8 cellular contexts compared by ENCODE assay signal in the genomic region with DNA sequence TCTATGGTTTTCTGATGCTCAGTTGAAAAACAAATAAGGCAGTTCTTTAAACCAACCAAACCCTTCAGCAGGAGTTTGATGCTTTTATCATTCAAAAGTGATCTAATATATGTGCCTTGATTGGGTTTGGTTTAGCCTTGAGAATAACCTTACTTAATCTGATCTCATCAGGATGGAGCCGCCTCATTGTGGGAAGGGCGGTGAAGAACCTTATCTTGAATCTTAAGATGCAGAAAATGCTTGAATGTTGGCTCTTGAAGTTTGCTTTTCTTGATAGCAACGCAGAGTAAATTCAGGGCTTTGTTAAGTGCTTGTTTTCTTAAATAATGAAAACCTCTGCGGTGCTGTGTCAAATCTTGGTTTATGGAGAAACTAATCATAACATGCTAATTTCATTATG.
A peak's percentile ranks its signal among the peaks of the same experiment; 100 is the strongest.
DNase-seq lines count a peak whose midpoint lies in the region; ATAC-seq, FAIRE-seq and TF ChIP-seq lines count a peak whose summit lies in the region.

No MANE protein-coding gene starts in this region.

- CTCF ChIA-PET in A549 (lab: Yijun Ruan, JAX): interaction anchor here (1.2 to 3.1 kb wide), 5 partner anchors 11 to 194 kb away, joined by 4 to 25 read pairs (median 8); no protein-coding TSS in a partner anchor

- H3K4me2 ChIP-seq in A549: peak overlapping the region; percentile 84

- no peaks in the 10 kb centered on the region for H3K27me3 ChIP-seq in HL-60 (ENCODE audit: insufficient read depth, poor library complexity, severe bottlenecking)
- H3K27me3 ChIP-seq in adipocyte (replicated peaks; ENCODE audit: control insufficient read depth, insufficient read depth, low read length): no peaks in the 10 kb centered on the region
- no peaks in the 10 kb centered on the region for H3K27me3 ChIP-seq in layer of hippocampus (ENCODE audit: control insufficient read depth, insufficient read depth, low read length)

- H3K9ac ChIP-seq in adipocyte (ENCODE audit: low read length): peak overlapping the region; percentile 100

- peak overlapping the region; percentile 65 for H3K4me3 ChIP-seq in A549
- H3K4me3 ChIP-seq in HL-60 (replicated peaks; ENCODE audit: insufficient read depth, low read length): peak overlapping the region; percentile 78; the same call in 1 of the 2 replicates
- peak overlapping the region; percentile 94 for H3K4me3 ChIP-seq in adipocyte (ENCODE audit: low read length)

- no peak for TF ChIP-seq POLR2A in A549 (IDR thresholded peaks at IDR 0.05; ENCODE audit: low read length)

- DNase-seq in A549 (ENCODE audit: low read depth in 1 of 2, low spot score in 1 of 2) (peak in 1 of 2 experiments; percentile 57), HL-60 (ENCODE audit: low read depth in 1 of 2, low spot score in 1 of 2) (no peak), adipocyte (ENCODE audit: low read depth) (peak; percentile 61), D341Med (ENCODE audit: low spot score) (no peak), AML-193 (lab: John Stamatoyannopoulos, UW) (no peak)

- no peaks in the 10 kb centered on the region for H3K9me3 ChIP-seq in A549
- H3K9me3 ChIP-seq in adipocyte (ENCODE audit: control insufficient read depth, low read length): no peaks in the 10 kb centered on the region

- TF ChIP-seq EP300 in A549 (IDR thresholded peaks at IDR 0.05): no peak

- H3K36me3 ChIP-seq in adipocyte (ENCODE audit: control insufficient read depth, insufficient read depth, low read length, severe bottlenecking): no peaks in the 10 kb centered on the region

- ATAC-seq in A549 (no peak), GM21360 (IDR thresholded peaks at IDR 0.05; ENCODE audit: unreplicated experiment) (no peak), GM19463 (IDR thresholded peaks at IDR 0.05; ENCODE audit: unreplicated experiment) (no peak)

- WGBS in A549 (ENCODE audit: missing lambda C conversion rate): 6% methylated on average over 4 of the region's 4 CpGs

- TF ChIP-seq RAD21 in A549 (conservative IDR thresholded peaks at IDR 0.05 in 1 of 2, IDR thresholded peaks at IDR 0.05 in 1 of 2): no peak

- no peak for FAIRE-seq in A549 (lab: Jason Lieb, UNC)

- POLR2A ChIA-PET in A549 (lab: Yijun Ruan, JAX): interaction anchor here (1.6 to 3.0 kb wide), 5 partner anchors 126 to 189 kb away, joined by 6 to 27 read pairs (median 13); no protein-coding TSS in a partner anchor

- H3K4me1 ChIP-seq in A549 (peaks cover 54% of the 10 kb centered on the region), adipocyte (ENCODE audit: control insufficient read depth, insufficient read depth, low read length) (peaks cover 30% of the 10 kb centered on the region)

- H3K27ac ChIP-seq in A549 (peak overlapping the region; percentile 98), HL-60 (replicated peaks) (no peak overlapping the region), layer of hippocampus (ENCODE audit: low read depth, low read length) (peak overlapping the region; percentile 12)

- TF ChIP-seq CTCF in A549 (IDR thresholded peaks at IDR 0.05): no peak
- TF ChIP-seq CTCF in HL-60 (IDR thresholded peaks at IDR 0.05; ENCODE audit: insufficient read depth, low read length): no peak

TF ChIP-seq in A549, 52 proteins besides CTCF, POLR2A, EP300 and RAD21:
- TF ChIP-seq GATA3 (IDR thresholded peaks at IDR 0.05; ENCODE audit: borderline replicate concordance) (peak; percentile 56; the same call in 1 of the 2 replicates), JUNB (IDR thresholded peaks at IDR 0.05) (no peak), JUN (IDR thresholded peaks at IDR 0.05) (peak; percentile 19 to 35; a peak in 2 of 5 replicates)
